Comparison of ENCODE assay signal across 33 cellular contexts in genomic region chr2:7073901-7074300, GRCh38.
"Had no signal": no experiment of that assay in that cellular context is flagged by ENCODE, and none has a peak within 500 bp of the region (broad histone marks: within the 10 kb centered on the region; RNA-seq: fewer than 3 reads in every experiment).

No MANE protein-coding gene starts in this region.

- ATAC-seq: activated naive CD4-positive, alpha-beta T cell treated with anti-CD3 and anti-CD28 coated beads, Interleukin-2, amount 50 U/mL, for 72 hours; activated naive CD8-positive, alpha-beta T cell treated with anti-CD3 and anti-CD28 coated beads, Interleukin-2, amount 50 U/mL, for 24 hours; activated T-cell treated with anti-CD3 and anti-CD28 coated beads, Interleukin-2, amount 50 U/mL, for 72 hours; effector memory CD8-positive, alpha-beta T cell; foreskin keratinocyte; gastroesophageal sphincter; heart right ventricle; T-helper 17 cell; WTC11 had no signal

- DNase-seq: activated CD4-positive, alpha-beta memory T cell treated with anti-CD3 and anti-CD28 coated beads, Interleukin-2, amount 10 ng/mL, durations not matched to agents 7 days and 5 days; activated CD4-positive, alpha-beta T cell treated with anti-CD3 and anti-CD28 coated beads for 1 hour; activated CD4-positive, alpha-beta T cell treated with anti-CD3 and anti-CD28 coated beads for 4 hours; activated CD4-positive, alpha-beta T cell treated with anti-CD3 and anti-CD28 coated beads, Interleukin-2, amount 10 ng/mL, durations not matched to agents 7 days and 5 days; activated CD4-positive, alpha-beta T cell treated with anti-CD3 and anti-CD28 coated beads, Interleukin-2, amount 50 U/mL, for 4 hours; activated CD8-positive, alpha-beta memory T cell treated with anti-CD3 and anti-CD28 coated beads, Interleukin-2, amount 50 U/mL, for 48 hours; activated gamma-delta T cell; activated naive CD4-positive, alpha-beta T cell; activated naive CD4-positive, alpha-beta T cell treated with anti-CD3 and anti-CD28 coated beads, Interleukin-2, amount 10 ng/mL, durations not matched to agents 7 days and 5 days; activated naive CD8-positive, alpha-beta T cell treated with anti-CD3 and anti-CD28 coated beads, Interleukin-2, amount 50 U/mL, for 24 hours; activated T-cell treated with anti-CD3 and anti-CD28 coated beads for 4 hours; activated T-cell treated with anti-CD3 and anti-CD28 coated beads, Interleukin-2, amount 50 U/mL, for 24 hours; activated T-cell treated with anti-CD3 and anti-CD28 coated beads, Interleukin-2, amount 50 U/mL, for 72 hours; amygdala; brain microvascular endothelial cell; cortex of kidney; dermis blood vessel endothelial cell; effector CD4-positive, alpha-beta T cell; effector memory CD8-positive, alpha-beta T cell; erythroblast; esophagus squamous epithelium; foreskin keratinocyte; heart right ventricle; T-helper 1 cell; T-helper 17 cell; T1000 had no signal

- H2AFZ ChIP-seq: hepatocyte had no signal

- H3K4me2 ChIP-seq: hepatocyte had no signal

- H3K9me3 ChIP-seq: adrenal gland, ascending aorta, esophagus squamous epithelium, gastroesophageal sphincter, heart right ventricle had no signal

- H3K27me3 ChIP-seq: adrenal gland, ascending aorta, brain microvascular endothelial cell, esophagus squamous epithelium, foreskin keratinocyte, gastroesophageal sphincter, heart right ventricle, hepatocyte had no signal

- H3K4me1 ChIP-seq: adrenal gland, esophagus squamous epithelium, foreskin keratinocyte, gastroesophageal sphincter had no signal

- H3K36me3 ChIP-seq: adrenal gland, ascending aorta, brain microvascular endothelial cell, esophagus squamous epithelium, gastroesophageal sphincter, heart right ventricle had no signal

- H3K4me3 ChIP-seq: adrenal gland, ascending aorta, esophagus squamous epithelium, gastroesophageal sphincter, heart right ventricle, hepatocyte had no signal

- H3K79me2 ChIP-seq: hepatocyte had no signal

- H3K27ac ChIP-seq: adrenal gland, ascending aorta, brain microvascular endothelial cell, esophagus squamous epithelium, foreskin keratinocyte, gastroesophageal sphincter, heart right ventricle, hepatocyte, VCaP had no signal
